In genomic region chr2:46554381-46554780, GRCh38 we compare ENCODE assay signal across 1 cellular context.
TF ChIP-seq lines count a peak whose summit lies in the region.

No MANE protein-coding gene starts in this region.

TF ChIP-seq in HepG2, 621 proteins besides CTCF, POLR2A, EP300 and RAD21:
- TF ChIP-seq ZNF276 (CRISPR knock-in tag; IDR thresholded peaks at IDR 0.05; ENCODE audit: low read depth), result no peak
- TF ChIP-seq POGZ (CRISPR knock-in tag; IDR thresholded peaks at IDR 0.05), result no peak
- no peak for TF ChIP-seq FOXJ3 (CRISPR knock-in tag; IDR thresholded peaks at IDR 0.05; ENCODE audit: borderline replicate concordance)
- no peak for TF ChIP-seq PAX8 (CRISPR knock-in tag; IDR thresholded peaks at IDR 0.05; ENCODE audit: borderline replicate concordance)
- no peak for TF ChIP-seq ATF1 (CRISPR knock-in tag; IDR thresholded peaks at IDR 0.05)
- TF ChIP-seq ZNF354B (CRISPR knock-in tag; IDR thresholded peaks at IDR 0.05), result no peak
- no peak for TF ChIP-seq RARG (CRISPR knock-in tag; IDR thresholded peaks at IDR 0.05; ENCODE audit: low read depth)
- TF ChIP-seq SUZ12 (IDR thresholded peaks at IDR 0.05; ENCODE audit: low read depth, low read length), result no peak
- TF ChIP-seq ZNF781 (CRISPR knock-in tag; IDR thresholded peaks at IDR 0.05; ENCODE audit: borderline replicate concordance, not compliant biosample characterization), result no peak
- no peak for TF ChIP-seq ZNF740 (CRISPR knock-in tag; IDR thresholded peaks at IDR 0.05)
- TF ChIP-seq ZNF24 (IDR thresholded peaks at IDR 0.05), result no peak
- TF ChIP-seq ZC3H4 (CRISPR knock-in tag; IDR thresholded peaks at IDR 0.05; ENCODE audit: borderline replicate concordance), result no peak
- no peak for TF ChIP-seq PTBP1 (IDR thresholded peaks at IDR 0.05; ENCODE audit: low read depth, low read length, poor library complexity, severe bottlenecking)
- no peak for TF ChIP-seq KDM1A (CRISPR knock-in tag; IDR thresholded peaks at IDR 0.05)
